11 cellular contexts compared by ENCODE assay signal in genomic region chr16:88599092-88599733, GRCh38. TPM values are rescaled to one million over a fixed set of nuclear protein-coding genes. Genes with fewer than 3 reads are reported as not detected.
DNase-seq lines count a peak whose midpoint lies in the region; ATAC-seq and TF ChIP-seq lines count a peak whose summit lies in the region.
"Had no signal": no experiment of that assay in that cellular context is flagged by ENCODE, and none has a peak within 500 bp of the region (broad histone marks: within the 10 kb centered on the region; RNA-seq: fewer than 3 reads in every experiment).

No MANE protein-coding gene starts in this region.

- DNase-seq in LHCN-M2 (ENCODE audit: low read depth) (peak; percentile 57), dermis blood vessel endothelial cell (peak; percentile 77), lower lobe of right lung (peak; percentile 88), stomach (peak; percentile 50), COR-L47 (lab: John Stamatoyannopoulos, UW) (no peak), vagina (ENCODE audit: extremely low spot score in 2 of 2) (no peak), HUDEP-2 (lab: John Stamatoyannopoulos, UW; ENCODE audit: unreplicated experiment in 76 of 76) (no peak), NCI-H187 (lab: John Stamatoyannopoulos, UW) (no peak)
- DNase-seq: activated CD8-positive, alpha-beta T cell treated with anti-CD3 and anti-CD28 coated beads, Interleukin-2, amount 10 ng/mL, durations not matched to agents 7 days and 5 days; Caco-2 had no signal

- intact Hi-C loops in lower lobe of right lung (cut with DNase I): no loop called here
- intact Hi-C loops in stomach (cut with DNase I; ENCODE audit: low total_unique reads): no loop called here
- intact Hi-C loops in vagina (cut with DNase I): no loop called here

- H3K36me3 ChIP-seq in lower lobe of right lung (peaks cover 60% of the 10 kb centered on the region), stomach (peaks cover 39 to 82% (median 76%) of the 10 kb centered on the region in 4 donors), vagina (peaks cover 0 to 49% of the 10 kb centered on the region in 2 donors)

- H3K27me3 ChIP-seq in lower lobe of right lung (ENCODE audit: low read depth) (no peaks in the 10 kb centered on the region), stomach (no peaks in the 10 kb centered on the region), vagina (no peaks in the 10 kb centered on the region)

- H3K9me3 ChIP-seq in lower lobe of right lung (no peaks in the 10 kb centered on the region), stomach (no peaks in the 10 kb centered on the region), vagina (no peaks in the 10 kb centered on the region)
- H3K9me3 ChIP-seq: Caco-2 had no signal

- H3K4me1 ChIP-seq in lower lobe of right lung: peaks cover 40% of the 10 kb centered on the region
- peaks cover 0 to 27% (median 4%) of the 10 kb centered on the region in 4 donors for H3K4me1 ChIP-seq in stomach
- H3K4me1 ChIP-seq in vagina: peaks cover 5% of the 10 kb centered on the region

- TF ChIP-seq POLR2A in stomach (IDR thresholded peaks at IDR 0.05) (no peak), vagina (IDR thresholded peaks at IDR 0.05) (no peak)

- TF ChIP-seq EP300 in stomach (IDR thresholded peaks at IDR 0.05): peak; percentile 27

- peak overlapping the region; percentile 78 for H3K27ac ChIP-seq in lower lobe of right lung
- H3K27ac ChIP-seq in stomach: peak overlapping the region; percentile 23 to 70 (median 63)
- H3K27ac ChIP-seq in vagina: no peak overlapping the region

- no peak for TF ChIP-seq CTCF in lower lobe of right lung (IDR thresholded peaks at IDR 0.05)
- TF ChIP-seq CTCF in stomach (IDR thresholded peaks at IDR 0.05): no peak
- TF ChIP-seq CTCF in vagina (IDR thresholded peaks at IDR 0.05): no peak

- H3K4me3 ChIP-seq in lower lobe of right lung: no peak overlapping the region
- no peak overlapping the region for H3K4me3 ChIP-seq in stomach
- no peak overlapping the region for H3K4me3 ChIP-seq in vagina

- ATAC-seq in lower lobe of right lung: peak; percentile 74 to 88
- ATAC-seq: activated CD8-positive, alpha-beta T cell treated with anti-CD3 and anti-CD28 coated beads, Interleukin-2, amount 10 ng/mL, durations not matched to agents 7 days and 5 days had no signal

- WGBS in stomach, 5 donors: 74 to 86% (median 82%) methylated on average over 14 of the region's 14 CpGs

RNA-seq across cellular contexts. Expression of gene ZC3H18, which starts 29.0 kb away (rescaled TPM):
- 15.8 and 20.0 TPM in 2 replicates for total RNA-seq in LHCN-M2 (2014; rRNA removed)
- polyA plus RNA-seq in LHCN-M2 (2012): 19.7 TPM
- 15.3 and 17.3 TPM in 2 replicates for total RNA-seq in dermis blood vessel endothelial cell
- total RNA-seq in lower lobe of right lung: 49.2 TPM
- total RNA-seq in stomach: 100 to 1,000 TPM in 1 of 5 donors, 10 to 100 TPM in 4; 15.5 to 312 (median 23.9) TPM
- 10 to 100 TPM; 16.1 to 20.2 (median 16.7) TPM for polyA plus RNA-seq in stomach
- total RNA-seq in vagina: 18.4 TPM

RNA-seq across cellular contexts. Expression of gene IL17C, which starts 39.2 kb away (rescaled TPM):
- total RNA-seq in LHCN-M2 (2014; rRNA removed): not detected in 2 replicates
- polyA plus RNA-seq in LHCN-M2 (2012): not detected
- not detected in 2 replicates for total RNA-seq in dermis blood vessel endothelial cell
- not detected for total RNA-seq in lower lobe of right lung
- under 1 TPM in 1 of 5 donors, not detected in 4; 0.87 TPM for total RNA-seq in stomach
- polyA plus RNA-seq in stomach: 1 to 10 TPM in 1 of 3 donors, not detected in 2; 1.2 TPM
- not detected for total RNA-seq in vagina
- total RNA-seq: Caco-2, SK-MEL-5 had no signal

RNA-seq across cellular contexts. Expression of gene CYBA, which starts 51.6 kb away (rescaled TPM):
- total RNA-seq in LHCN-M2 (2014; rRNA removed): 0.52 and 0.90 TPM in 2 replicates
- 0.98 TPM for polyA plus RNA-seq in LHCN-M2 (2012)
- total RNA-seq in dermis blood vessel endothelial cell: 135 and 286 TPM in 2 replicates
- total RNA-seq in lower lobe of right lung: 371 TPM
- total RNA-seq in stomach: 100 to 1,000 TPM in 3 of 5 donors, 10 to 100 TPM in 2; 21.0 to 480 (median 175) TPM
- 100 to 1,000 TPM in 2 of 3 donors, 10 to 100 TPM in 1; 57.1 to 165 (median 159) TPM for polyA plus RNA-seq in stomach
- total RNA-seq in vagina: 188 TPM

Comparison
In these comparisons a context has a peak if more than half of its experiments do, and no peak if none do; other contexts are left out.
1. DNase-seq: peak in LHCN-M2 (single experiment), dermis blood vessel endothelial cell (single experiment), lower lobe of right lung (single experiment) and stomach (single experiment); none in COR-L47 (single experiment), vagina (0 of 2), HUDEP-2 (0 of 76) and NCI-H187 (0 of 2).
2. RNA of gene CYBA, which starts 51.6 kb away (total RNA-seq): 371 TPM in lower lobe of right lung (single experiment), 135 to 286 TPM in dermis blood vessel endothelial cell, 188 TPM in vagina (single experiment) and 21.0 to 480 TPM in stomach; 0.52 to 0.90 TPM in LHCN-M2; every median in the first group is over 10 times any median in the second.